8 cellular contexts compared by ENCODE assay signal in genomic region chr19:40611096-40611495, GRCh38. TPM values are rescaled to one million over a fixed set of nuclear protein-coding genes. Genes with fewer than 3 reads are reported as not detected.
DNase-seq lines count a peak whose midpoint lies in the region; ATAC-seq and TF ChIP-seq lines count a peak whose summit lies in the region.

No MANE protein-coding gene starts in this region.

- H3K9me3 Mint-ChIP-seq in activated T-cell treated with anti-CD3 and anti-CD28 coated beads, Interleukin-2, amount 50 U/mL, for 72 hours: no peaks in the 10 kb centered on the region
- H3K9me3 Mint-ChIP-seq in immature natural killer cell (no peaks in the 10 kb centered on the region), type B pancreatic cell (no peaks in the 10 kb centered on the region)

- peaks cover 73% of the 10 kb centered on the region for H3K4me1 Mint-ChIP-seq in activated T-cell treated with anti-CD3 and anti-CD28 coated beads, Interleukin-2, amount 50 U/mL, for 72 hours (ENCODE audit: low read depth)
- peaks cover 64 to 70% of the 10 kb centered on the region in 2 donors for H3K4me1 Mint-ChIP-seq in immature natural killer cell
- peaks cover 20% of the 10 kb centered on the region for H3K4me1 Mint-ChIP-seq in type B pancreatic cell (ENCODE audit: unreplicated experiment)

- H3K36me3 ChIP-seq in brain microvascular endothelial cell (replicated peaks): no peaks in the 10 kb centered on the region

- no peaks in the 10 kb centered on the region for H3K27me3 ChIP-seq in brain microvascular endothelial cell (replicated peaks)

- peak overlapping the region; percentile 25 for H3K27ac Mint-ChIP-seq in activated T-cell treated with anti-CD3 and anti-CD28 coated beads, Interleukin-2, amount 50 U/mL, for 72 hours
- H3K27ac Mint-ChIP-seq in immature natural killer cell (peak overlapping the region; percentile 89 to 98 (median 94)), type B pancreatic cell (peak overlapping the region; percentile 70)

- no peak for ATAC-seq in activated T-cell treated with anti-CD3 and anti-CD28 coated beads, Interleukin-2, amount 50 U/mL, for 72 hours (replicated peaks in 1 of 2)
- ATAC-seq in HG03439 (IDR thresholded peaks at IDR 0.05; ENCODE audit: unreplicated experiment): no peak

- peak; percentile 40 for DNase-seq in activated T-cell treated with anti-CD3 and anti-CD28 coated beads, Interleukin-2, amount 50 U/mL, for 1 hour
- DNase-seq in activated T-cell treated with anti-CD3 and anti-CD28 coated beads for 4 hours (no peak), immature natural killer cell (peak in 1 of 3 donors; percentile 48), type B pancreatic cell (ENCODE audit: extremely low spot score, unreplicated experiment) (no peak), brain microvascular endothelial cell (no peak), NCI-H526 treated with DMSO at 0.1 percent for 48 hours (lab: John Stamatoyannopoulos, UW) (no peak)
- no peak for DNase-seq in activated T-cell treated with anti-CD3 and anti-CD28 coated beads, Interleukin-2, amount 50 U/mL, for 72 hours

- H3K4me3 ChIP-seq in brain microvascular endothelial cell (ENCODE audit: low read depth, low read length): no peak overlapping the region

- H3K27ac ChIP-seq in brain microvascular endothelial cell: no peak overlapping the region

- peak overlapping the region; percentile 89 to 97 for H3K4me3 Mint-ChIP-seq in activated T-cell treated with anti-CD3 and anti-CD28 coated beads, Interleukin-2, amount 50 U/mL, for 72 hours
- H3K4me3 Mint-ChIP-seq in immature natural killer cell (peak overlapping the region; percentile 79 to 93 (median 90)), type B pancreatic cell (no peak overlapping the region)

- TF ChIP-seq CTCF in type B pancreatic cell (conservative IDR thresholded peaks at IDR 0.05) (no peak), brain microvascular endothelial cell (IDR thresholded peaks at IDR 0.05; ENCODE audit: low read depth, low read length, missing control alignments) (no peak)

- in situ Hi-C loops in brain microvascular endothelial cell (cut with HindIII; ENCODE audit: low pct_ligation_motif_present, low sequenced_read_pairs): no loop called here

- no peaks in the 10 kb centered on the region for H3K27me3 Mint-ChIP-seq in activated T-cell treated with anti-CD3 and anti-CD28 coated beads, Interleukin-2, amount 50 U/mL, for 72 hours (ENCODE audit: low read depth)
- H3K27me3 Mint-ChIP-seq in immature natural killer cell (ENCODE audit: low read depth in 3 of 3) (peaks cover 0 to 14% (median 14%) of the 10 kb centered on the region in 3 donors), type B pancreatic cell (peaks cover 59% of the 10 kb centered on the region)

- peaks cover 3 to 14% of the 10 kb centered on the region in 2 donors for H3K36me3 Mint-ChIP-seq in activated T-cell treated with anti-CD3 and anti-CD28 coated beads, Interleukin-2, amount 50 U/mL, for 72 hours (ENCODE audit: insufficient read depth in 2 of 2)
- no peaks in the 10 kb centered on the region for H3K36me3 Mint-ChIP-seq in immature natural killer cell
- peaks cover 13% of the 10 kb centered on the region for H3K36me3 Mint-ChIP-seq in type B pancreatic cell

RNA-seq across cellular contexts. Expression of gene LTBP4, which starts 9.9 kb away (rescaled TPM):
- 100 to 1,000 TPM; 164 to 195 TPM for total RNA-seq in activated T-cell treated with anti-CD3 and anti-CD28 coated beads, Interleukin-2, amount 50 U/mL, for 72 hours
- 10 to 100 TPM in 2 of 3 donors, 1 to 10 TPM in 1; 8.9 to 21.5 (median 18.8) TPM for polyA plus RNA-seq in immature natural killer cell
- 31.8 and 145 TPM in 2 replicates for total RNA-seq in type B pancreatic cell (ENCODE audit: low replicate concordance)

RNA-seq across cellular contexts. Expression of gene SHKBP1, which starts 34.4 kb away (rescaled TPM):
- 100 to 1,000 TPM; 145 to 152 TPM for total RNA-seq in activated T-cell treated with anti-CD3 and anti-CD28 coated beads, Interleukin-2, amount 50 U/mL, for 72 hours
- polyA plus RNA-seq in immature natural killer cell: 100 to 1,000 TPM; 115 to 186 (median 156) TPM
- 54.6 and 55.4 TPM in 2 replicates for total RNA-seq in type B pancreatic cell (ENCODE audit: low replicate concordance)

Comparison
In these comparisons a context has a peak if more than half of its experiments do, and no peak if none do; other contexts are left out.
1. H3K27ac Mint-ChIP-seq: peak in every context shown above with its lines; median percentile 94 in immature natural killer cell; 70 in type B pancreatic cell; 25 in activated T-cell treated with anti-CD3 and anti-CD28 coated beads, Interleukin-2, amount 50 U/mL, for 72 hours.